Comparison of ENCODE assay signal across 29 cellular contexts in genomic region chr11:34866375-34866774, GRCh38. TPM values are rescaled to one million over a fixed set of nuclear protein-coding genes. Genes with fewer than 3 reads are reported as not detected.
DNase-seq lines count a peak whose midpoint lies in the region; ATAC-seq, FAIRE-seq and TF ChIP-seq lines count a peak whose summit lies in the region.
"Had no signal": no experiment of that assay in that cellular context is flagged by ENCODE, and none has a peak within 500 bp of the region (broad histone marks: within the 10 kb centered on the region; RNA-seq: fewer than 3 reads in every experiment).

No MANE protein-coding gene starts in this region.

- no peaks in the 10 kb centered on the region for H3K79me1 ChIP-seq in mesenchymal stem cell (replicated peaks; ENCODE audit: low read length, poor library complexity, severe bottlenecking)

- H3K4me3 ChIP-seq in AG10803 (ENCODE audit: low read length), result no peak overlapping the region
- H3K4me3 ChIP-seq in NB4 (ENCODE audit: low read depth, low read length), result no peak overlapping the region
- H3K4me3 ChIP-seq in epithelial cell of esophagus (ENCODE audit: low read length), result no peak overlapping the region
- H3K4me3 ChIP-seq in mesenchymal stem cell (ENCODE audit: insufficient read depth in 1 of 2, low read depth in 1 of 2, low read length in 2 of 2), result no peak overlapping the region
- H3K4me3 ChIP-seq: ascending aorta, esophagus muscularis mucosa, GM12878, heart right ventricle, sigmoid colon, SJSA1, testis had no signal

- no peak overlapping the region for H2AFZ ChIP-seq in mesenchymal stem cell (ENCODE audit: low read depth, low read length)

- H2BK5ac ChIP-seq in mesenchymal stem cell (ENCODE audit: low read depth, low read length, poor library complexity, severe bottlenecking), result no peak overlapping the region

- DNase-seq in AG10803 (ENCODE audit: low read depth), result peak; percentile 85
- DNase-seq in NB4 (ENCODE audit: low read depth), result peak; percentile 30
- DNase-seq in epithelial cell of esophagus (ENCODE audit: low read depth), result peak; percentile 45
- peak; percentile 67 for DNase-seq in mesenchymal stem cell
- no peak for DNase-seq in RCC 7860 (ENCODE audit: low spot score)
- no peak for DNase-seq in KBM-7
- DNase-seq: activated B cell treated with CpG ODN at 0.5 μM for 24 hours; activated CD4-positive, alpha-beta memory T cell treated with anti-CD3 and anti-CD28 coated beads for 36 hours; activated naive CD4-positive, alpha-beta T cell treated with anti-CD3 and anti-CD28 coated beads for 36 hours; CD8-positive, alpha-beta T cell; DMS153; effector CD8-positive, alpha-beta T cell; heart right ventricle; Kasumi-1; left ventricle myocardium superior; NCI-H1436; NCI-H526 treated with DMSO at 0.1 percent for 48 hours; PC-3; sigmoid colon; testis had no signal

- H3K4me2 ChIP-seq in mesenchymal stem cell (ENCODE audit: low read length, poor library complexity, severe bottlenecking), result no peak overlapping the region

- H3K9ac ChIP-seq in mesenchymal stem cell (ENCODE audit: low read length), result no peak overlapping the region

- H3K27me3 ChIP-seq in mesenchymal stem cell (ENCODE audit: control insufficient read depth in 1 of 2, insufficient read depth in 1 of 2, low read length in 2 of 2), result no peaks in the 10 kb centered on the region
- H3K27me3 ChIP-seq: ascending aorta, esophagus muscularis mucosa, heart right ventricle, sigmoid colon, SJSA1, testis had no signal

- no peak overlapping the region for H2BK12ac ChIP-seq in mesenchymal stem cell (ENCODE audit: low read length in 2 of 2)

- TF ChIP-seq POLR2A in NB4 (IDR thresholded peaks at IDR 0.05; ENCODE audit: extremely low read depth, insufficient read length), result no peak

- no peak overlapping the region for H4K91ac ChIP-seq in mesenchymal stem cell (ENCODE audit: low read length)

- FAIRE-seq in RCC 7860 (lab: Jason Lieb, UNC), result no peak
- FAIRE-seq: G401.6, GM12878, H1 had no signal

- no peak overlapping the region for H3K4ac ChIP-seq in mesenchymal stem cell (ENCODE audit: low read depth in 1 of 2, low read length in 2 of 2)

- no peak overlapping the region for H3K18ac ChIP-seq in mesenchymal stem cell (ENCODE audit: low read depth in 1 of 2, low read length in 2 of 2)

- ATAC-seq in HG02885 (IDR thresholded peaks at IDR 0.05; ENCODE audit: poor library complexity, unreplicated experiment) (no peak), HG02623 (IDR thresholded peaks at IDR 0.05; ENCODE audit: unreplicated experiment) (no peak)
- ATAC-seq: CD8-positive, alpha-beta T cell; GM12878; heart right ventricle; left ventricle myocardium superior; PC-3; stimulated activated effector memory CD8-positive, alpha-beta T cell treated with anti-CD3 and anti-CD28 coated beads, Interleukin-12 subunit alpha, Interleukin-12 subunit beta, amount 100 ng/mL, for 72 hours had no signal

- no peaks in the 10 kb centered on the region for H3K36me3 ChIP-seq in mesenchymal stem cell (ENCODE audit: control insufficient read depth in 1 of 2, insufficient read depth in 2 of 2, low read depth in 1 of 2, low read length in 2 of 2)
- H3K36me3 ChIP-seq: ascending aorta, esophagus muscularis mucosa, heart right ventricle, sigmoid colon, SJSA1 had no signal

- no peak overlapping the region for H2BK120ac ChIP-seq in mesenchymal stem cell (ENCODE audit: low read depth, low read length)

- TF ChIP-seq CTCF in AG10803 (conservative IDR thresholded peaks at IDR 0.05; ENCODE audit: low read length), result no peak
- no peak for TF ChIP-seq CTCF in NB4 (IDR thresholded peaks at IDR 0.05; ENCODE audit: low read depth, low read length)
- TF ChIP-seq CTCF in epithelial cell of esophagus (IDR thresholded peaks at IDR 0.05; ENCODE audit: insufficient read depth, low read depth, low read length, missing control alignments), result no peak

- no peak overlapping the region for H3K23ac ChIP-seq in mesenchymal stem cell (ENCODE audit: low read length in 2 of 2)

- H2AK5ac ChIP-seq in mesenchymal stem cell (ENCODE audit: low read length, severe bottlenecking), result no peak overlapping the region

- in situ Hi-C loops in KBM-7 (cut with MboI; ENCODE audit: low pct_unique_long_range_greater_than_20kb, low sequenced_read_pairs), result no loop called here

- no peak overlapping the region for H4K8ac ChIP-seq in mesenchymal stem cell (ENCODE audit: low read length)

- H3K27ac ChIP-seq in mesenchymal stem cell (ENCODE audit: low read length, poor library complexity, severe bottlenecking), result no peak overlapping the region
- H3K27ac ChIP-seq: ascending aorta, esophagus muscularis mucosa, heart right ventricle, sigmoid colon, SJSA1, testis had no signal

- H2BK15ac ChIP-seq in mesenchymal stem cell (ENCODE audit: low read depth, poor library complexity, severe bottlenecking), result no peak overlapping the region

- H3K4me1 ChIP-seq in mesenchymal stem cell (ENCODE audit: control insufficient read depth, insufficient read depth, low read depth, low read length), result no peaks in the 10 kb centered on the region
- H3K4me1 ChIP-seq: ascending aorta, esophagus muscularis mucosa, sigmoid colon, SJSA1, testis had no signal

- no peak overlapping the region for H3K14ac ChIP-seq in mesenchymal stem cell (ENCODE audit: low read length in 2 of 2)

- 96% methylated on average over 2 of the region's 2 CpGs for WGBS in mesenchymal stem cell

- peaks cover 6% of the 10 kb centered on the region for H3K9me3 ChIP-seq in mesenchymal stem cell (ENCODE audit: control insufficient read depth, low read length)
- H3K9me3 ChIP-seq: ascending aorta, esophagus muscularis mucosa, heart right ventricle, sigmoid colon, SJSA1, testis had no signal

RNA-seq across cellular contexts. Expression of gene APIP, which starts 49.8 kb away (rescaled TPM):
- polyA plus RNA-seq in mesenchymal stem cell (2013, experiment 1 of 2), result 18.4 TPM
- polyA plus RNA-seq in mesenchymal stem cell (2013, experiment 2 of 2), result 19.8 TPM

RNA-seq across cellular contexts. Expression of gene PDHX, which starts 50.0 kb away (rescaled TPM):
- polyA plus RNA-seq in mesenchymal stem cell (2013, experiment 1 of 2), result 38.5 TPM
- 39.2 TPM for polyA plus RNA-seq in mesenchymal stem cell (2013, experiment 2 of 2)

Comparison
In these comparisons a context has a peak if more than half of its experiments do, and no peak if none do; other contexts are left out.
1. DNase-seq: peak in AG10803 (single experiment), NB4 (single experiment), epithelial cell of esophagus (single experiment) and mesenchymal stem cell (single experiment); none in RCC 7860 (single experiment) and KBM-7 (single experiment).